ENCODE assay signal across 1 cellular context in the genomic region with DNA sequence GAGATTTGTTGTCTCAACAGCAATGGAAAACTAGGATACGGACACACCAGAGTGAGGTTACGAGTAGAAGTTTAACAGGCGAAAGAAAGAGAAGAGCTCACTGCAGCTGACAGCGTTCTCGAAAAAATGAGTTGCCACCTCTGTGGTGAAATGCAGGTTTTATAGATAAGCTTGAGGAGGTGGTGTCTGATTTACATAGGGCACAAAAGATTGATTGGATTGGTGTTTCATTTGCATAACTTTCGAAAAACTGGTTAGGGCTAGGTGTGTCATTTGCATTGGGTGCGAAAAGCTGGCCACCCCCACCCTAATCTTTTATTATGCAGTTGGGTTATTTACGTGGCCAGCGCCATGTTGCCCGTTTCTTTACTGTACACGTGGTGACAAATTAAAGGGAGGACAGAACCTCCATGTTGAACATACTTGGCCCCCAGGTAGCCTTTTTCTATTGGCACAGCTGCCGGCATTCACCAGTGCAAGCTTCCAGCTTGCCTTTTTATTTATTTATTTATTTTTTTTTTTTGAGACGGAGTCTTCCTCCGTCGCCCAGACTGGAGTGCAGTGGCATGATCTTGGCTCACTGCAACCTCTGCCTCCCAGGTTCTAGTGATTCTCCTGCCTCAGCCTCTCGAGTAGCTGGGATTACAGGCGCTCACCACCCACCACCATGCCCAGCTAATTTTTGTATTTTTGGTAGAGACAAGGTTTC.
A peak's percentile ranks its signal among the peaks of the same experiment; 100 is the strongest.
TF ChIP-seq lines count a peak whose summit lies in the region.

No MANE protein-coding gene starts in this region.

TF ChIP-seq in H1, 55 proteins besides CTCF, POLR2A, EP300 and RAD21:
- TF ChIP-seq TBP (IDR thresholded peaks at IDR 0.05; ENCODE audit: low read depth, low read length) (peak; percentile 61; the same call in 1 of the 2 replicates), JUND (IDR thresholded peaks at IDR 0.05; ENCODE audit: low read length) (no peak), GTF2F1 (IDR thresholded peaks at IDR 0.05; ENCODE audit: borderline replicate concordance, low read depth, low read length) (no peak), MAX (IDR thresholded peaks at IDR 0.05) (peak; percentile 81), YY1 (IDR thresholded peaks at IDR 0.05; ENCODE audit: low read depth, low read length) (peak; percentile 82), SP4 (IDR thresholded peaks at IDR 0.05; ENCODE audit: low read length) (no peak), EGR1 (IDR thresholded peaks at IDR 0.05; ENCODE audit: borderline replicate concordance, low read depth, low read length) (no peak), TAF1 (IDR thresholded peaks at IDR 0.05; ENCODE audit: low read depth, low read length) (peak; percentile 30; the same call in 1 of the 2 replicates), ASH2L (IDR thresholded peaks at IDR 0.05; ENCODE audit: low read length) (peak; percentile 80), RFX5 (IDR thresholded peaks at IDR 0.05; ENCODE audit: borderline replicate concordance, low read depth, low read length) (no peak), EZH2 (IDR thresholded peaks at IDR 0.05; ENCODE audit: low read depth, low read length, severe bottlenecking) (no peak), HDAC2 (IDR thresholded peaks at IDR 0.05; ENCODE audit: borderline replicate concordance in 1 of 2, low read depth in 2 of 2, low read length in 2 of 2) (no peak), SAP30 (IDR thresholded peaks at IDR 0.05; ENCODE audit: insufficient read depth, insufficient replicate concordance, low read length) (no peak), USF2 (IDR thresholded peaks at IDR 0.05; ENCODE audit: low read length) (no peak), BACH1 (IDR thresholded peaks at IDR 0.05; ENCODE audit: low read length) (no peak), TCF12 (IDR thresholded peaks at IDR 0.05; ENCODE audit: low read depth, low read length) (no peak), POU5F1 (IDR thresholded peaks at IDR 0.05; ENCODE audit: low read depth, low read length) (0 out of 2 replicates have a peak, but pooled peaks have one; percentile 31), RXRA (IDR thresholded peaks at IDR 0.05; ENCODE audit: insufficient read depth, low read depth, low read length) (no peak), NANOG (IDR thresholded peaks at IDR 0.05; ENCODE audit: insufficient read depth, low read depth, low read length, poor library complexity, severe bottlenecking) (no peak)
TF ChIP-seq in H1: peak in this region for 6.
